ENCODE assay signal across 18 cellular contexts in the genomic region with DNA sequence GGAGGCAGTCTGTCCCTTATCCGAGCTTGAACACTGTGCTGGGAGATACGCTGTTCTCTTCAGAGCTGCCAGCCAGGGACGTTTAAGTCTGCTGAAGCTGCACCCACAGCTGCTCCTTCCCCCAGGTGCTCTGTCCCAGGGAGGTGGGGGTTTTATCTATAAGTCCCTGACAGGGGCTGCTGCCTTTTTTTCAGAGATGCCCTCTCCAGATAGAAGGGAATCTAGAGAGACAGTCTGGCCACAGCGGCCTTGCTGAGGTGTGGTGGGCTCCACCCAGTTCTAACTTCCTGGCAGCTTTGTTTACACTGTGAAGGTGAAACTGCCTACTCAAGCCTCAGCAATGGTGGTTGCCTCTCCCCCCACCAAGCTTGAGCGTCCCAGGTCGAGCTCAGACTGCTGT.
"Had no signal": no experiment of that assay in that cellular context is flagged by ENCODE, and none has a peak within 500 bp of the region (broad histone marks: within the 10 kb centered on the region; RNA-seq: fewer than 3 reads in every experiment).

No MANE protein-coding gene starts in this region.

- H3K4me3 ChIP-seq: esophagus muscularis mucosa, left ventricle myocardium inferior, lower lobe of right lung, ovary, stomach, thoracic aorta, transverse colon had no signal

- H3K27ac ChIP-seq: epithelial cell of prostate, esophagus muscularis mucosa, left ventricle myocardium inferior, lower lobe of right lung, ovary, stomach, thoracic aorta, transverse colon had no signal

- H3K9me3 ChIP-seq: esophagus muscularis mucosa, lower lobe of right lung, ovary, thoracic aorta, transverse colon had no signal

- H3K4me1 ChIP-seq: esophagus muscularis mucosa, left ventricle myocardium inferior, lower lobe of right lung, stomach, transverse colon had no signal

- H3K36me3 ChIP-seq: esophagus muscularis mucosa, left ventricle myocardium inferior, lower lobe of right lung, ovary, stomach, thoracic aorta, transverse colon had no signal

- ATAC-seq: effector memory CD8-positive, alpha-beta T cell; left cardiac atrium; lower lobe of right lung; natural killer cell; right cardiac atrium had no signal

- H3K27me3 ChIP-seq: esophagus muscularis mucosa, ovary, stomach, transverse colon had no signal

- DNase-seq: effector memory CD8-positive, alpha-beta T cell; kidney; left cardiac atrium; left ventricle myocardium inferior; lower lobe of right lung; natural killer cell; nucleus accumbens; ovary; small intestine; stimulated activated CD4-positive, alpha-beta T cell treated with anti-CD3 and anti-CD28 coated beads, Interleukin-12 subunit alpha, Interleukin-12 subunit beta, amount 100 ng/mL, for 4 hours; stimulated activated naive CD4-positive, alpha-beta T cell; stomach; substantia nigra; transverse colon had no signal
